Comparison of ENCODE assay signal across 2 cellular contexts in genomic region chr19:41501854-41502253, GRCh38.
TF ChIP-seq lines count a peak whose summit lies in the region.

No MANE protein-coding gene starts in this region.

TF ChIP-seq in liver, 16 proteins besides CTCF, POLR2A, EP300 and RAD21 (continued from another document):
- TF ChIP-seq MAX (IDR thresholded peaks at IDR 0.05) (no peak), HNF4G (IDR thresholded peaks at IDR 0.05) (no peak), RXRA (IDR thresholded peaks at IDR 0.05) (no peak), ATF3 (IDR thresholded peaks at IDR 0.05) (no peak), GABPA (IDR thresholded peaks at IDR 0.05 in 1 of 2, conservative IDR thresholded peaks at IDR 0.05 in 1 of 2) (no peak), HNF4A (conservative IDR thresholded peaks at IDR 0.05) (no peak), NR2F2 (IDR thresholded peaks at IDR 0.05) (no peak), REST (IDR thresholded peaks at IDR 0.05) (no peak), FOXA1 (IDR thresholded peaks at IDR 0.05) (no peak), JUND (IDR thresholded peaks at IDR 0.05) (no peak), FOXA2 (IDR thresholded peaks at IDR 0.05) (no peak), TAF1 (conservative IDR thresholded peaks at IDR 0.05) (no peak), YY1 (IDR thresholded peaks at IDR 0.05) (no peak), ZBTB33 (IDR thresholded peaks at IDR 0.05) (no peak)

TF ChIP-seq in HepG2, 621 proteins besides CTCF, POLR2A, EP300 and RAD21 (continued from another document):
- TF ChIP-seq E2F2 (CRISPR knock-in tag; IDR thresholded peaks at IDR 0.05; ENCODE audit: borderline replicate concordance) (no peak), ELF1 (CRISPR knock-in tag; IDR thresholded peaks at IDR 0.05) (no peak), RFX3 (CRISPR knock-in tag; IDR thresholded peaks at IDR 0.05) (no peak), ZBTB2 (CRISPR knock-in tag; IDR thresholded peaks at IDR 0.05; ENCODE audit: low read depth) (no peak), DNMT1 (CRISPR knock-in tag; IDR thresholded peaks at IDR 0.05) (no peak)
TF ChIP-seq in HepG2: peak in this region for 0.
